Comparison of ENCODE assay signal across 9 cellular contexts in genomic region chr4:74397748-74398426, GRCh38. TPM values are rescaled to one million over a fixed set of nuclear protein-coding genes. Genes with fewer than 3 reads are reported as not detected.
DNase-seq lines count a peak whose midpoint lies in the region; ATAC-seq and TF ChIP-seq lines count a peak whose summit lies in the region.
"Had no signal": no experiment of that assay in that cellular context is flagged by ENCODE, and none has a peak within 500 bp of the region (broad histone marks: within the 10 kb centered on the region; RNA-seq: fewer than 3 reads in every experiment).

No MANE protein-coding gene starts in this region.

- peak overlapping the region; percentile 90 for H2AFZ ChIP-seq in Loucy (ENCODE audit: low read length)

- H3K27me3 Mint-ChIP-seq in stimulated activated memory B cell treated with anti-CD40 and anti-IgM and Interleukin-4, amounts not matched to agents 10 μg/mL and 1 μg/mL and 100 μg/mL, for 72 hours = no peaks in the 10 kb centered on the region

- H3K9ac ChIP-seq in Loucy (ENCODE audit: low read depth, low read length, poor library complexity, severe bottlenecking) = peak overlapping the region; percentile 51

- DNase-seq in activated CD4-positive, CD25-positive, alpha-beta regulatory T cell treated with anti-CD3 and anti-CD28 coated beads, Interleukin-2, amount 50 U/mL, for 72 hours = no peak
- DNase-seq in coronary artery (ENCODE audit: low spot score) (no peak), NCI-H2196 treated with DMSO at 0.1 percent for 48 hours (lab: John Stamatoyannopoulos, UW; ENCODE audit: unreplicated experiment) (no peak), lower leg skin (ENCODE audit: low spot score in 2 of 2) (no peak)
- no peak for DNase-seq in stimulated activated CD4-positive, alpha-beta T cell treated with anti-CD3 and anti-CD28 coated beads, Interleukin-4, amount 100 ng/mL, for 24 hours

- no peaks in the 10 kb centered on the region for H3K9me3 Mint-ChIP-seq in stimulated activated memory B cell treated with anti-CD40 and anti-IgM and Interleukin-4, amounts not matched to agents 10 μg/mL and 1 μg/mL and 100 μg/mL, for 72 hours
- H3K9me3 Mint-ChIP-seq: brain had no signal

- H3K79me2 ChIP-seq in Loucy (ENCODE audit: insufficient read depth, low read length) = no peaks in the 10 kb centered on the region

- H3K4me1 ChIP-seq in Loucy (ENCODE audit: insufficient read depth, low read length, poor library complexity, severe bottlenecking) = peaks cover 4% of the 10 kb centered on the region

- TF ChIP-seq CTCF in Loucy (conservative IDR thresholded peaks at IDR 0.05; ENCODE audit: low read length) (no peak), coronary artery (IDR thresholded peaks at IDR 0.05) (no peak), lower leg skin (IDR thresholded peaks at IDR 0.05) (no peak)

- no peaks in the 10 kb centered on the region for H3K36me3 Mint-ChIP-seq in stimulated activated memory B cell treated with anti-CD40 and anti-IgM and Interleukin-4, amounts not matched to agents 10 μg/mL and 1 μg/mL and 100 μg/mL, for 72 hours
- H3K36me3 Mint-ChIP-seq: brain had no signal

- WGBS in lower leg skin, 2 donors = 61 to 74% methylated on average over 6 of the region's 6 CpGs

- H3K36me3 ChIP-seq in Loucy (ENCODE audit: insufficient read depth, low read length) = no peaks in the 10 kb centered on the region

- H3K9me3 ChIP-seq in Loucy (ENCODE audit: insufficient read depth, low read depth, low read length) = no peaks in the 10 kb centered on the region

- H3K27me3 ChIP-seq in Loucy (ENCODE audit: insufficient read depth, low read length, poor library complexity, severe bottlenecking) = no peaks in the 10 kb centered on the region

- peak overlapping the region; percentile 97 for H3K4me3 Mint-ChIP-seq in stimulated activated memory B cell treated with anti-CD40 and anti-IgM and Interleukin-4, amounts not matched to agents 10 μg/mL and 1 μg/mL and 100 μg/mL, for 72 hours
- H3K4me3 Mint-ChIP-seq: brain had no signal

- peak overlapping the region; percentile 66 for H3K4me2 ChIP-seq in Loucy (ENCODE audit: low read depth, low read length, poor library complexity, severe bottlenecking)

- ATAC-seq in activated CD4-positive, CD25-positive, alpha-beta regulatory T cell treated with anti-CD3 and anti-CD28 coated beads, Interleukin-2, amount 50 U/mL, for 24 hours = peak; percentile 53 to 62
- no peak for ATAC-seq in stimulated activated memory B cell treated with anti-CD40 and anti-IgM and Interleukin-4, amounts not matched to agents 10 μg/mL and 1 μg/mL and 100 μg/mL, for 72 hours

- H4K20me1 ChIP-seq in Loucy (ENCODE audit: insufficient read depth, low read length, poor library complexity, severe bottlenecking) = no peaks in the 10 kb centered on the region

- no peaks in the 10 kb centered on the region for H3F3A ChIP-seq in Loucy (ENCODE audit: low read depth)

- no peaks in the 10 kb centered on the region for H3K9me2 ChIP-seq in Loucy (replicated peaks; ENCODE audit: low read depth, low read length)

- H3K4me3 ChIP-seq in Loucy (ENCODE audit: low read length, poor library complexity, severe bottlenecking) (peak overlapping the region; percentile 74), coronary artery (peak overlapping the region; percentile 46), lower leg skin (ENCODE audit: low read depth, poor library complexity, severe bottlenecking) (no peak overlapping the region)

- peak overlapping the region; percentile 94 for H3K27ac Mint-ChIP-seq in stimulated activated memory B cell treated with anti-CD40 and anti-IgM and Interleukin-4, amounts not matched to agents 10 μg/mL and 1 μg/mL and 100 μg/mL, for 72 hours
- H3K27ac Mint-ChIP-seq: brain had no signal

- no peak for TF ChIP-seq POLR2A in lower leg skin (IDR thresholded peaks at IDR 0.05)

- intact Hi-C loops in lower leg skin (cut with DNase I; ENCODE audit: low total_unique reads) = no loop called here

- H3K27ac ChIP-seq in coronary artery = no peak overlapping the region

- H3K4me1 Mint-ChIP-seq in stimulated activated memory B cell treated with anti-CD40 and anti-IgM and Interleukin-4, amounts not matched to agents 10 μg/mL and 1 μg/mL and 100 μg/mL, for 72 hours = peaks cover 11% of the 10 kb centered on the region
- H3K4me1 Mint-ChIP-seq: brain had no signal

RNA-seq across cellular contexts. Expression of gene EREG, which starts 32.9 kb away (rescaled TPM):
- 10 to 100 TPM; 21.4 to 52.1 (median 44.3) TPM for total RNA-seq in lower leg skin

RNA-seq across cellular contexts. Expression of gene AREG, which starts 47.0 kb away (rescaled TPM):
- 10 to 100 TPM in 3 of 4 donors, 1 to 10 TPM in 1; 7.4 to 15.2 (median 11.6) TPM for total RNA-seq in lower leg skin
